ENCODE assay signal across 23 cellular contexts in genomic region chr11:86228269-86228966, GRCh38. TPM values are rescaled to one million over a fixed set of nuclear protein-coding genes. Genes with fewer than 3 reads are reported as not detected.
DNase-seq lines count a peak whose midpoint lies in the region; ATAC-seq and TF ChIP-seq lines count a peak whose summit lies in the region.
"Had no signal": no experiment of that assay in that cellular context is flagged by ENCODE, and none has a peak within 500 bp of the region (broad histone marks: within the 10 kb centered on the region; RNA-seq: fewer than 3 reads in every experiment).

No MANE protein-coding gene starts in this region.

- intact Hi-C loops in natural killer cell (cut with micrococcal nuclease) = no loop called here

- peak overlapping the region; percentile 79 for H3K4me3 Mint-ChIP-seq in natural killer cell treated with Interleukin-12 subunit alpha and Interleukin-12 subunit beta and Interleukin-15 and Interleukin-18, amount 100 ng/mL, for 72 hours
- no peak overlapping the region for H3K4me3 Mint-ChIP-seq in natural killer cell
- peak overlapping the region; percentile 71 for H3K4me3 Mint-ChIP-seq in activated naive CD8-positive, alpha-beta T cell
- H3K4me3 Mint-ChIP-seq: activated naive CD8-positive, alpha-beta T cell treated with anti-CD3 and anti-CD28 coated beads, Interleukin-2, amount 10 ng/mL, durations not matched to agents 7 days and 5 days; CD8-positive, alpha-beta T cell; immature natural killer cell; neural crest cell had no signal

- H3K27me3 Mint-ChIP-seq in natural killer cell treated with Interleukin-12 subunit alpha and Interleukin-12 subunit beta and Interleukin-15 and Interleukin-18, amount 100 ng/mL, for 72 hours = peaks cover 0 to 6% of the 10 kb centered on the region in 2 donors
- H3K27me3 Mint-ChIP-seq in natural killer cell (ENCODE audit: low read depth in 2 of 2) = peaks cover 7 to 24% of the 10 kb centered on the region in 2 donors
- H3K27me3 Mint-ChIP-seq in activated naive CD8-positive, alpha-beta T cell = no peaks in the 10 kb centered on the region

- peaks cover 10% of the 10 kb centered on the region for H3K9me3 Mint-ChIP-seq in natural killer cell treated with Interleukin-12 subunit alpha and Interleukin-12 subunit beta and Interleukin-15 and Interleukin-18, amount 100 ng/mL, for 72 hours
- H3K9me3 Mint-ChIP-seq in natural killer cell = peaks cover 0 to 2% of the 10 kb centered on the region in 2 donors
- H3K9me3 Mint-ChIP-seq in activated naive CD8-positive, alpha-beta T cell (ENCODE audit: low read depth) = no peaks in the 10 kb centered on the region
- H3K9me3 Mint-ChIP-seq: CD8-positive, alpha-beta T cell had no signal

- peaks cover 35 to 44% of the 10 kb centered on the region in 2 donors for H3K4me1 Mint-ChIP-seq in natural killer cell treated with Interleukin-12 subunit alpha and Interleukin-12 subunit beta and Interleukin-15 and Interleukin-18, amount 100 ng/mL, for 72 hours (ENCODE audit: low read depth in 2 of 2)
- no peaks in the 10 kb centered on the region for H3K4me1 Mint-ChIP-seq in natural killer cell
- peaks cover 48% of the 10 kb centered on the region for H3K4me1 Mint-ChIP-seq in activated naive CD8-positive, alpha-beta T cell (ENCODE audit: low read depth)
- H3K4me1 Mint-ChIP-seq: immature natural killer cell, neural crest cell had no signal

- no peak for DNase-seq in natural killer cell treated with Interleukin-12 subunit alpha and Interleukin-12 subunit beta and Interleukin-15 and Interleukin-18, amount 100 ng/mL, for 72 hours (ENCODE audit: low spot score)
- no peak for DNase-seq in natural killer cell
- DNase-seq in DMS53 treated with DMSO at 0.1 percent for 48 hours (lab: John Stamatoyannopoulos, UW; ENCODE audit: unreplicated experiment) = no peak
- DNase-seq in putamen (ENCODE audit: low spot score) = no peak
- DNase-seq in NCI-H146 (lab: John Stamatoyannopoulos, UW) = no peak
- DNase-seq: activated naive CD8-positive, alpha-beta T cell treated with anti-CD3 and anti-CD28 coated beads, Interleukin-2, amount 10 ng/mL, durations not matched to agents 7 days and 5 days; CD8-positive, alpha-beta T cell; effector CD4-positive, alpha-beta T cell; erythroblast; foreskin keratinocyte; GF-D8; immature natural killer cell; left ventricle myocardium superior; NCI-H1105; NCI-H2081 treated with DMSO at 0.1 percent for 48 hours; posterior cingulate gyrus; sigmoid colon; T-helper 9 cell; tibial artery had no signal

- ATAC-seq in natural killer cell treated with Interleukin-12 subunit alpha and Interleukin-12 subunit beta and Interleukin-15 and Interleukin-18, amount 100 ng/mL, for 72 hours = peak; percentile 90 to 91
- ATAC-seq in natural killer cell (no peak), HG02588 (IDR thresholded peaks at IDR 0.05; ENCODE audit: unreplicated experiment) (peak; percentile 57)
- ATAC-seq: CD8-positive, alpha-beta T cell; left ventricle myocardium superior; SK-N-SH treated with all-trans-retinoic acid at 6 μM for 48 hours had no signal

- peaks cover 11% of the 10 kb centered on the region for H3K36me3 Mint-ChIP-seq in natural killer cell treated with Interleukin-12 subunit alpha and Interleukin-12 subunit beta and Interleukin-15 and Interleukin-18, amount 100 ng/mL, for 72 hours
- H3K36me3 Mint-ChIP-seq in natural killer cell = no peaks in the 10 kb centered on the region
- H3K36me3 Mint-ChIP-seq in activated naive CD8-positive, alpha-beta T cell = no peaks in the 10 kb centered on the region
- H3K36me3 Mint-ChIP-seq: CD8-positive, alpha-beta T cell; immature natural killer cell had no signal

- no peak for TF ChIP-seq CTCF in natural killer cell (IDR thresholded peaks at IDR 0.05)

- H3K27ac Mint-ChIP-seq in natural killer cell treated with Interleukin-12 subunit alpha and Interleukin-12 subunit beta and Interleukin-15 and Interleukin-18, amount 100 ng/mL, for 72 hours = peak overlapping the region; percentile 88
- H3K27ac Mint-ChIP-seq in natural killer cell = no peak overlapping the region
- peak overlapping the region; percentile 98 for H3K27ac Mint-ChIP-seq in activated naive CD8-positive, alpha-beta T cell
- H3K27ac Mint-ChIP-seq: activated naive CD8-positive, alpha-beta T cell treated with anti-CD3 and anti-CD28 coated beads, Interleukin-2, amount 10 ng/mL, durations not matched to agents 7 days and 5 days; CD8-positive, alpha-beta T cell; immature natural killer cell had no signal

RNA-seq across cellular contexts. Expression of gene EED, which starts 16.1 kb away (rescaled TPM):
- 100 to 1,000 TPM in 1 of 2 donors, 10 to 100 TPM in 1; 89.3 to 143 TPM for total RNA-seq in natural killer cell treated with Interleukin-12 subunit alpha and Interleukin-12 subunit beta and Interleukin-15 and Interleukin-18, amount 100 ng/mL, for 72 hours
- 10 to 100 TPM; 26.0 to 36.9 (median 34.0) TPM for total RNA-seq in natural killer cell

Comparison
In these comparisons a context has a peak if more than half of its experiments do, and no peak if none do; other contexts are left out.
1. ATAC-seq: peak in natural killer cell treated with Interleukin-12 subunit alpha and Interleukin-12 subunit beta and Interleukin-15 and Interleukin-18, amount 100 ng/mL, for 72 hours (2 of 2) and HG02588 (single experiment); none in natural killer cell (0 of 3).
2. H3K27ac Mint-ChIP-seq: peak in natural killer cell treated with Interleukin-12 subunit alpha and Interleukin-12 subunit beta and Interleukin-15 and Interleukin-18, amount 100 ng/mL, for 72 hours (2 of 2) and activated naive CD8-positive, alpha-beta T cell (single experiment); none in natural killer cell (0 of 2).